In genomic region chr3:176953106-176954080, GRCh38 we compare ENCODE assay signal across 12 cellular contexts.
DNase-seq lines count a peak whose midpoint lies in the region; ATAC-seq and TF ChIP-seq lines count a peak whose summit lies in the region.
"Had no signal": no experiment of that assay in that cellular context is flagged by ENCODE, and none has a peak within 500 bp of the region (broad histone marks: within the 10 kb centered on the region; RNA-seq: fewer than 3 reads in every experiment).

No MANE protein-coding gene starts in this region.

- TF ChIP-seq CTCF in C4-2B (conservative IDR thresholded peaks at IDR 0.05): no peak
- TF ChIP-seq CTCF in prostate gland (IDR thresholded peaks at IDR 0.05): no peak
- TF ChIP-seq CTCF in CD14-positive monocyte (IDR thresholded peaks at IDR 0.05): no peak

- H3K4me1 Mint-ChIP-seq in CD14-positive monocyte: no peaks in the 10 kb centered on the region
- H3K4me1 Mint-ChIP-seq in activated T-cell treated with anti-CD3 and anti-CD28 coated beads, Interleukin-2, amount 50 U/mL, for 4 hours (ENCODE audit: low read depth): no peaks in the 10 kb centered on the region

- no peak for ATAC-seq in activated T-cell treated with anti-CD3 and anti-CD28 coated beads, Interleukin-2, amount 50 U/mL, for 4 hours

- H3K36me3 ChIP-seq in prostate gland: no peaks in the 10 kb centered on the region

- WGBS in prostate gland: 37% methylated on average over 7 of the region's 7 CpGs

- H3K9me3 Mint-ChIP-seq in CD14-positive monocyte: no peaks in the 10 kb centered on the region
- H3K9me3 Mint-ChIP-seq in activated T-cell treated with anti-CD3 and anti-CD28 coated beads, Interleukin-2, amount 50 U/mL, for 4 hours: no peaks in the 10 kb centered on the region
- H3K9me3 Mint-ChIP-seq: nephron had no signal

- H3K4me1 ChIP-seq in prostate gland (replicated peaks): no peaks in the 10 kb centered on the region

- no peak overlapping the region for H3K4me3 Mint-ChIP-seq in CD14-positive monocyte
- no peak overlapping the region for H3K4me3 Mint-ChIP-seq in activated T-cell treated with anti-CD3 and anti-CD28 coated beads, Interleukin-2, amount 50 U/mL, for 4 hours
- H3K4me3 Mint-ChIP-seq: nephron had no signal

- H3K27me3 ChIP-seq in prostate gland (replicated peaks; ENCODE audit: insufficient read depth): no peaks in the 10 kb centered on the region

- H3K27me3 Mint-ChIP-seq in CD14-positive monocyte (ENCODE audit: low read depth in 3 of 3): peaks cover 0 to 2% (median 1%) of the 10 kb centered on the region in 3 donors
- H3K27me3 Mint-ChIP-seq in activated T-cell treated with anti-CD3 and anti-CD28 coated beads, Interleukin-2, amount 50 U/mL, for 4 hours (ENCODE audit: low read depth): no peaks in the 10 kb centered on the region

- no peaks in the 10 kb centered on the region for H3K36me3 Mint-ChIP-seq in CD14-positive monocyte
- no peaks in the 10 kb centered on the region for H3K36me3 Mint-ChIP-seq in activated T-cell treated with anti-CD3 and anti-CD28 coated beads, Interleukin-2, amount 50 U/mL, for 4 hours (ENCODE audit: insufficient read depth)

- no peak overlapping the region for H3K27ac Mint-ChIP-seq in CD14-positive monocyte
- H3K27ac Mint-ChIP-seq: nephron had no signal

- no peaks in the 10 kb centered on the region for H3K9me3 ChIP-seq in prostate gland

- H3K27ac ChIP-seq in C4-2B (peak overlapping the region; percentile 20; the same call in 1 of the 2 replicates), prostate gland (no peak overlapping the region)

- DNase-seq in NCI-H2196 treated with DMSO at 0.1 percent for 48 hours (lab: John Stamatoyannopoulos, UW; ENCODE audit: unreplicated experiment): peak; percentile 82
- DNase-seq in fibroblast of the conjunctiva (ENCODE audit: low read depth): peak; percentile 51
- DNase-seq in prostate gland (ENCODE audit: low spot score): peak; percentile 54
- no peak for DNase-seq in head of caudate nucleus
- no peak for DNase-seq in NCI-H524 treated with DMSO at 0.1 percent for 48 hours (lab: John Stamatoyannopoulos, UW)
- no peak for DNase-seq in CD14-positive monocyte (ENCODE audit: low spot score)
- DNase-seq in activated T-cell treated with anti-CD3 and anti-CD28 coated beads, Interleukin-2, amount 50 U/mL, for 4 hours: no peak
- DNase-seq: activated CD8-positive, alpha-beta memory T cell treated with anti-CD3 and anti-CD28 coated beads for 24 hours; glutamatergic neuron; NCI-H146 had no signal

- intact Hi-C loops in prostate gland (cut with DNase I): no loop called here
- intact Hi-C loops in head of caudate nucleus (cut with DNase I): no loop called here
- intact Hi-C loops in CD14-positive monocyte (cut with micrococcal nuclease): no loop called here

- TF ChIP-seq POLR2A in prostate gland (IDR thresholded peaks at IDR 0.05): no peak

- H3K4me3 ChIP-seq in prostate gland: no peak overlapping the region

Comparison
In these comparisons a context has a peak if more than half of its experiments do, and no peak if none do; other contexts are left out.
1. DNase-seq: peak in NCI-H2196 treated with DMSO at 0.1 percent for 48 hours (single experiment), fibroblast of the conjunctiva (single experiment) and prostate gland (single experiment); none in head of caudate nucleus (0 of 42), NCI-H524 treated with DMSO at 0.1 percent for 48 hours (single experiment), CD14-positive monocyte (single experiment) and activated T-cell treated with anti-CD3 and anti-CD28 coated beads, Interleukin-2, amount 50 U/mL, for 4 hours (single experiment).